8 cellular contexts compared by ENCODE assay signal in the genomic region with DNA sequence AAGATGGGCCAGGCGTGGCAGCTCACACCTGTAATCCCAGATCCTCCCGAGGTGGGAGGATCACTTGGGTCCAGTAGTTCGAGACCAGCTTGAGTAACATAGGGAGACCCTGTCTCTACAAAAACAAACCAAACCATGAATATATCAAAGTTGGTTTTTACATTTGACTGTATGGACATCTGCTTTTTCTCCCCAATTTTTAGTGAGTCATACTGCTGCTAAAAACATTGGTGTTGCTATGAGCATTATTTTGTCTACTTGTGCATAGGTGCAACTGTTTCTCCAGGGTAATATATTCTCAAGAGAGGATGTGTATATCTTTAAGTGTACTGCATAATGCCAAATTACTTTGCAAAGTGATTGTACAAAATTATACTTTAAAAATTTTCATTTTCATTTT. TPM values are rescaled to one million over a fixed set of nuclear protein-coding genes. Genes with fewer than 3 reads are reported as not detected.
DNase-seq lines count a peak whose midpoint lies in the region; ATAC-seq and TF ChIP-seq lines count a peak whose summit lies in the region.

No MANE protein-coding gene starts in this region.

- DNase-seq in GM12865 (ENCODE audit: low read depth) (no peak), Panc1 (ENCODE audit: low read depth, low spot score) (no peak), epithelial cell of proximal tubule (ENCODE audit: low read depth) (no peak), sigmoid colon (no peak), NCI-H1092 treated with DMSO at 0.1 percent for 48 hours (lab: John Stamatoyannopoulos, UW) (no peak), HEK293T (ENCODE audit: extremely low spot score) (no peak)
- DNase-seq in stimulated activated CD4-positive, alpha-beta T cell treated with anti-CD3 and anti-CD28 coated beads, Interleukin-15, amount 100 ng/mL, for 24 hours = no peak

- H3K27ac ChIP-seq in Panc1 (ENCODE audit: low read length) = peak overlapping the region; percentile 83
- H3K27ac ChIP-seq in sigmoid colon = peak overlapping the region in 3 of 4 donors; percentile 77 to 90 (median 86)

- 62 to 81% methylated on average over 3 of the region's 3 CpGs for WGBS in sigmoid colon, 2 donors

- H3K4me1 ChIP-seq in Panc1 (ENCODE audit: control insufficient read depth, insufficient read depth, low read length) = peaks cover 13% of the 10 kb centered on the region
- H3K4me1 ChIP-seq in sigmoid colon = peaks cover 0 to 33% (median 32%) of the 10 kb centered on the region in 4 donors

- no peaks in the 10 kb centered on the region for H3K27me3 ChIP-seq in Panc1 (ENCODE audit: control insufficient read depth, insufficient read depth, low read length)
- H3K27me3 ChIP-seq in sigmoid colon = no peaks in the 10 kb centered on the region

- CTCF ChIA-PET in Panc1 (lab: Charles Lee) = no interaction called here
- CTCF ChIA-PET in HEK293T (lab: Yijun Ruan, JAX) = no interaction called here

- no TSS peak for BruUV-seq in Panc1 (replicated peaks; lab: Mats Ljungman, UMichigan)

- TF ChIP-seq EP300 in sigmoid colon (IDR thresholded peaks at IDR 0.05) = no peak

- in situ Hi-C loops in Panc1 (cut with HindIII; ENCODE audit: low pct_unique_long_range_greater_than_20kb, low sequenced_read_pairs) = no loop called here

- no peaks in the 10 kb centered on the region for H3K9me3 ChIP-seq in Panc1 (ENCODE audit: control insufficient read depth, insufficient read depth, low read depth, low read length)
- no peaks in the 10 kb centered on the region for H3K9me3 ChIP-seq in sigmoid colon

- TF ChIP-seq POLR2A in sigmoid colon (IDR thresholded peaks at IDR 0.05) (no peak), GM18505 (IDR thresholded peaks at IDR 0.05; ENCODE audit: borderline replicate concordance, extremely low read depth, insufficient read depth, insufficient read length) (no peak)

- intact Hi-C loops in Panc1 (cut with micrococcal nuclease; ENCODE audit: unreplicated experiment) (no loop called here), sigmoid colon (cut with DNase I) (loop anchor here (5.0 kb wide), 2 partner anchors 72 to 78 kb away; no protein-coding TSS in a partner anchor)

- peak overlapping the region; percentile 64 for H3K4me3 ChIP-seq in GM12865 (ENCODE audit: low read depth, low read length)
- peak overlapping the region; percentile 72 to 98 for H3K4me3 ChIP-seq in Panc1 (ENCODE audit: low read depth in 2 of 2, low read length in 2 of 2)
- H3K4me3 ChIP-seq in epithelial cell of proximal tubule (ENCODE audit: low read depth, low read length) = peak overlapping the region; percentile 83
- H3K4me3 ChIP-seq in sigmoid colon = peak overlapping the region in 3 of 4 donors; percentile 73 to 99 (median 94)

- POLR2A ChIA-PET in Panc1 (lab: Charles Lee) = no interaction called here
- POLR2A ChIA-PET in HEK293T (lab: Yijun Ruan, JAX) = interaction anchor here (2.1 kb wide), 1 partner anchor 16 kb away, joined by 7 read pairs; no protein-coding TSS in a partner anchor

- ATAC-seq in Panc1 (no peak), GM18505 (IDR thresholded peaks at IDR 0.05; ENCODE audit: unreplicated experiment) (no peak)

- TF ChIP-seq CTCF in GM12865 (IDR thresholded peaks at IDR 0.05; ENCODE audit: insufficient read depth, low read depth, low read length, missing control alignments) (no peak), Panc1 (IDR thresholded peaks at IDR 0.05) (no peak), epithelial cell of proximal tubule (conservative IDR thresholded peaks at IDR 0.05; ENCODE audit: low read depth, low read length) (no peak), sigmoid colon (IDR thresholded peaks at IDR 0.05) (no peak)

- no peaks in the 10 kb centered on the region; the same call in 1 of the 2 replicates for H3K36me3 ChIP-seq in Panc1 (ENCODE audit: control insufficient read depth, insufficient read depth, low read length)
- peaks cover 0 to 13% (median 0%) of the 10 kb centered on the region in 4 donors for H3K36me3 ChIP-seq in sigmoid colon

TF ChIP-seq in HEK293T, 16 proteins besides CTCF, POLR2A, EP300 and RAD21:
- TF ChIP-seq FOXM1 (IDR thresholded peaks at IDR 0.05; ENCODE audit: borderline replicate concordance) = no peak
- no peak for TF ChIP-seq NFRKB (IDR thresholded peaks at IDR 0.05)
- no peak for TF ChIP-seq FOXA1 (IDR thresholded peaks at IDR 0.05)
- no peak for TF ChIP-seq SP1 (IDR thresholded peaks at IDR 0.05)
- TF ChIP-seq FOXK2 (IDR thresholded peaks at IDR 0.05) = no peak
- no peak for TF ChIP-seq LEF1 (IDR thresholded peaks at IDR 0.05; ENCODE audit: borderline replicate concordance)
- TF ChIP-seq ZNF384 (IDR thresholded peaks at IDR 0.05) = no peak
- TF ChIP-seq ELF4 (IDR thresholded peaks at IDR 0.05) = no peak
- TF ChIP-seq L3MBTL2 (conservative IDR thresholded peaks at IDR 0.05) = no peak
- TF ChIP-seq, protein P1, sequence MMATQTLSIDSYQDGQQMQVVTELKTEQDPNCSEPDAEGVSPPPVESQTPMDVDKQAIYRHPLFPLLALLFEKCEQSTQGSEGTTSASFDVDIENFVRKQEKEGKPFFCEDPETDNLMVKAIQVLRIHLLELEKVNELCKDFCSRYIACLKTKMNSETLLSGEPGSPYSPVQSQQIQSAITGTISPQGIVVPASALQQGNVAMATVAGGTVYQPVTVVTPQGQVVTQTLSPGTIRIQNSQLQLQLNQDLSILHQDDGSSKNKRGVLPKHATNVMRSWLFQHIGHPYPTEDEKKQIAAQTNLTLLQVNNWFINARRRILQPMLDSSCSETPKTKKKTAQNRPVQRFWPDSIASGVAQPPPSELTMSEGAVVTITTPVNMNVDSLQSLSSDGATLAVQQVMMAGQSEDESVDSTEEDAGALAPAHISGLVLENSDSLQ (IDR thresholded peaks at IDR 0.05) = no peak
- TF ChIP-seq ARNT (IDR thresholded peaks at IDR 0.05) = no peak
- no peak for TF ChIP-seq BHLHE40 (IDR thresholded peaks at IDR 0.05; ENCODE audit: borderline replicate concordance)
- no peak for TF ChIP-seq TARDBP (IDR thresholded peaks at IDR 0.05)
- TF ChIP-seq HDGF (IDR thresholded peaks at IDR 0.05; ENCODE audit: borderline replicate concordance) = no peak
- TF ChIP-seq SUZ12 (IDR thresholded peaks at IDR 0.05) = no peak
- no peak for TF ChIP-seq CTBP1 (IDR thresholded peaks at IDR 0.05; ENCODE audit: borderline replicate concordance)

RNA-seq across cellular contexts. Expression of a gene that starts 0.8 kb away (rescaled TPM):
- 176 TPM for total RNA-seq in Panc1 (2021; ENCODE audit: unreplicated experiment)
- polyA plus RNA-seq in Panc1 (2012; ENCODE audit: insufficient read length) = 123 TPM
- total RNA-seq in epithelial cell of proximal tubule = 58.6 and 96.4 TPM in 2 replicates
- total RNA-seq in sigmoid colon = 10 to 100 TPM; 66.2 to 93.8 (median 81.2) TPM
- 10 to 100 TPM; 19.7 to 51.0 (median 22.2) TPM for polyA plus RNA-seq in sigmoid colon
